In genomic region chr5:83404182-83404712, GRCh38 we compare ENCODE assay signal across 19 cellular contexts.
"Had no signal": no experiment of that assay in that cellular context is flagged by ENCODE, and none has a peak within 500 bp of the region (broad histone marks: within the 10 kb centered on the region; RNA-seq: fewer than 3 reads in every experiment).

No MANE protein-coding gene starts in this region.

- H3K9me3 ChIP-seq: prostate gland, testis, upper lobe of right lung had no signal

- H3K27ac ChIP-seq: dorsolateral prefrontal cortex, prostate gland, testis, upper lobe of right lung had no signal

- ATAC-seq: activated CD8-positive, alpha-beta memory T cell treated with anti-CD3 and anti-CD28 coated beads, Interleukin-2, amount 10 ng/mL, durations not matched to agents 7 days and 5 days; left lobe of liver; sciatic nerve; stimulated activated memory B cell treated with anti-CD40 and anti-IgM and Interleukin-4, amounts not matched to agents 10 μg/mL and 1 μg/mL and 100 μg/mL, for 72 hours; upper lobe of right lung had no signal

- H3K4me1 ChIP-seq: prostate gland, testis, upper lobe of right lung had no signal

- DNase-seq: activated CD4-positive, alpha-beta memory T cell treated with anti-CD3 and anti-CD28 coated beads, Interleukin-2, amount 10 ng/mL, durations not matched to agents 7 days and 5 days; activated CD4-positive, alpha-beta T cell treated with anti-CD3 and anti-CD28 coated beads for 48 hours; activated CD4-positive, CD25-positive, alpha-beta regulatory T cell; activated CD8-positive, alpha-beta memory T cell treated with anti-CD3 and anti-CD28 coated beads, Interleukin-2, amount 10 ng/mL, durations not matched to agents 7 days and 5 days; caudate nucleus; dorsolateral prefrontal cortex; foreskin fibroblast; glutamatergic neuron; mammary epithelial cell; nephron progenitor cell; stimulated activated CD4-positive, alpha-beta T cell treated with anti-CD3 and anti-CD28 coated beads, Interleukin-4, amount 100 ng/mL, for 4 hours; T-helper 1 cell; T-helper 9 cell; testis; upper lobe of right lung had no signal

- H3K4me3 ChIP-seq: dorsolateral prefrontal cortex, prostate gland, testis, upper lobe of right lung had no signal

- H3K36me3 ChIP-seq: prostate gland, upper lobe of right lung had no signal

- H3K27me3 ChIP-seq: dorsolateral prefrontal cortex, testis, upper lobe of right lung had no signal
